1 cellular context compared by ENCODE assay signal in the genomic region with DNA sequence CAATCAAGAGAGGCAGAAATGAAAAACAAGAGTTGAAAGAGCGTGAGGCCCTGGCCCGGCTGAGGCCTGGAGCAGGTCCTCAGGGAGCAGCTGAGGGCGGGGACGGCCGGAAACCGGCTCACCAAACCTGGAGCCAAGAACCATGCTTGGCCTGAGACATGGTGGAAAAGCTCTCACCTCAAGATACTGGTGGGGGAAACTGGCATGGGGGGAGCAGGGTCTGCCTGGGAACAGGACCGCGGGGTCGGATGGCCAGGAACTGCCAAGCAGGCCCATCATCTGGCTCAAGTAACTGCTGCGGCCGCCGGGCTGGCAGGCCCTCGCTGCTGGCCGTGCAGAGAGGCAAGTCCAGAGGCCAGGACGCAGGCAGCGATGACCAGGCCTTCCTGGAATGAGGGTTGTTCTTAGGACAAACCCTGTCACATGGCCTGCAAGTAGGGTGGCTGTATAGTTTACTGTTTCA.
TF ChIP-seq lines count a peak whose summit lies in the region.

No MANE protein-coding gene starts in this region.

TF ChIP-seq in HepG2, 621 proteins besides CTCF, POLR2A, EP300 and RAD21 (continued from another document):
- TF ChIP-seq, protein P1, sequence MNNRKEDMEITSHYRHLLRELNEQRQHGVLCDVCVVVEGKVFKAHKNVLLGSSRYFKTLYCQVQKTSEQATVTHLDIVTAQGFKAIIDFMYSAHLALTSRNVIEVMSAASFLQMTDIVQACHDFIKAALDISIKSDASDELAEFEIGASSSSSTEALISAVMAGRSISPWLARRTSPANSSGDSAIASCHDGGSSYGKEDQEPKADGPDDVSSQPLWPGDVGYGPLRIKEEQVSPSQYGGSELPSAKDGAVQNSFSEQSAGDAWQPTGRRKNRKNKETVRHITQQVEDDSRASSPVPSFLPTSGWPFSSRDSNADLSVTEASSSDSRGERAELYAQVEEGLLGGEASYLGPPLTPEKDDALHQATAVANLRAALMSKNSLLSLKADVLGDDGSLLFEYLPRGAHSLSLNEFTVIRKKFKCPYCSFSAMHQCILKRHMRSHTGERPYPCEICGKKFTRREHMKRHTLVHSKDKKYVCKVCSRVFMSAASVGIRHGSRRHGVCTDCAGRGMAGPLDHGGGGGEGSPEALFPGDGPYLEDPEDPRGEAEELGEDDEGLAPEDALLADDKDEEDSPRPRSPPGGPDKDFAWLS (CRISPR knock-in tag; IDR thresholded peaks at IDR 0.05; ENCODE audit: borderline replicate concordance), result no peak
- TF ChIP-seq SOX5 (CRISPR knock-in tag; IDR thresholded peaks at IDR 0.05; ENCODE audit: borderline replicate concordance) (no peak), MBD4 (IDR thresholded peaks at IDR 0.05; ENCODE audit: borderline replicate concordance, low read length) (no peak), SOX6 (IDR thresholded peaks at IDR 0.05) (no peak), SOX6 (CRISPR knock-in tag; IDR thresholded peaks at IDR 0.05) (peak; percentile 18; the same call in 1 of the 2 replicates), RBFOX2 (IDR thresholded peaks at IDR 0.05; ENCODE audit: low read depth, low read length) (peak; percentile 50; the same call in 1 of the 2 replicates), CBFB (CRISPR knock-in tag; IDR thresholded peaks at IDR 0.05) (no peak), SAP130 (CRISPR knock-in tag; IDR thresholded peaks at IDR 0.05; ENCODE audit: low read depth) (peak; percentile 59), KDM2A (CRISPR knock-in tag; IDR thresholded peaks at IDR 0.05; ENCODE audit: borderline replicate concordance, low read depth) (no peak), ZMAT3 (CRISPR knock-in tag; conservative IDR thresholded peaks at IDR 0.05) (peak; percentile 62; the same call in 1 of the 2 replicates), NONO (IDR thresholded peaks at IDR 0.05) (no peak), NONO (CRISPR knock-in tag; conservative IDR thresholded peaks at IDR 0.05) (no peak), ZNF563 (CRISPR knock-in tag; IDR thresholded peaks at IDR 0.05) (peak; percentile 32; the same call in 1 of the 2 replicates)
- TF ChIP-seq, protein P2, sequence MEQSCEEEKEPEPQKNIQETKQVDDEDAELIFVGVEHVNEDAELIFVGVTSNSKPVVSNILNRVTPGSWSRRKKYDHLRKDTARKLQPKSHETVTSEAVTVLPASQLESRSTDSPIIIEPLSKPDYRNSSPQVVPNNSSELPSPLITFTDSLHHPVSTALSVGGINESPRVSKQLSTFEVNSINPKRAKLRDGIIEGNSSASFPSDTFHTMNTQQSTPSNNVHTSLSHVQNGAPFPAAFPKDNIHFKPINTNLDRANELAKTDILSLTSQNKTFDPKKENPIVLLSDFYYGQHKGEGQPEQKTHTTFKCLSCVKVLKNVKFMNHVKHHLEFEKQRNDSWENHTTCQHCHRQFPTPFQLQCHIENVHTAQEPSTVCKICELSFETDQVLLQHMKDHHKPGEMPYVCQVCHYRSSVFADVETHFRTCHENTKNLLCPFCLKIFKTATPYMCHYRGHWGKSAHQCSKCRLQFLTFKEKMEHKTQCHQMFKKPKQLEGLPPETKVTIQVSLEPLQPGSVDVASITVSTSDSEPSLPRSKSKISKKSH (CRISPR knock-in tag; IDR thresholded peaks at IDR 0.05; ENCODE audit: borderline replicate concordance), result no peak
